ENCODE assay signal across 1 cellular context in genomic region chr1:30906631-30907389, GRCh38.
TF ChIP-seq lines count a peak whose summit lies in the region.

No MANE protein-coding gene starts in this region.

TF ChIP-seq in GM23338, 12 proteins besides CTCF, POLR2A, EP300 and RAD21 (continued from another document):
- no peak for TF ChIP-seq ZNF462 (CRISPR knock-in tag; IDR thresholded peaks at IDR 0.05)
- TF ChIP-seq REST (IDR thresholded peaks at IDR 0.05; ENCODE audit: unreplicated experiment): no peak
- no peak for TF ChIP-seq CREB1 (CRISPR knock-in tag; IDR thresholded peaks at IDR 0.05; ENCODE audit: low read depth)
- TF ChIP-seq ETS1 (IDR thresholded peaks at IDR 0.05): no peak
- no peak for TF ChIP-seq ZNF331 (CRISPR knock-in tag; IDR thresholded peaks at IDR 0.05; ENCODE audit: low read depth)
- no peak for TF ChIP-seq EZH2 (IDR thresholded peaks at IDR 0.05; ENCODE audit: low read depth, unreplicated experiment)
- TF ChIP-seq JUNB (IDR thresholded peaks at IDR 0.05; ENCODE audit: unreplicated experiment): no peak
- TF ChIP-seq NANOG (IDR thresholded peaks at IDR 0.05; ENCODE audit: borderline replicate concordance): no peak
- TF ChIP-seq POLR2AphosphoS5 (IDR thresholded peaks at IDR 0.05; ENCODE audit: low read depth): no peak
